10 cellular contexts compared by ENCODE assay signal in the genomic region with DNA sequence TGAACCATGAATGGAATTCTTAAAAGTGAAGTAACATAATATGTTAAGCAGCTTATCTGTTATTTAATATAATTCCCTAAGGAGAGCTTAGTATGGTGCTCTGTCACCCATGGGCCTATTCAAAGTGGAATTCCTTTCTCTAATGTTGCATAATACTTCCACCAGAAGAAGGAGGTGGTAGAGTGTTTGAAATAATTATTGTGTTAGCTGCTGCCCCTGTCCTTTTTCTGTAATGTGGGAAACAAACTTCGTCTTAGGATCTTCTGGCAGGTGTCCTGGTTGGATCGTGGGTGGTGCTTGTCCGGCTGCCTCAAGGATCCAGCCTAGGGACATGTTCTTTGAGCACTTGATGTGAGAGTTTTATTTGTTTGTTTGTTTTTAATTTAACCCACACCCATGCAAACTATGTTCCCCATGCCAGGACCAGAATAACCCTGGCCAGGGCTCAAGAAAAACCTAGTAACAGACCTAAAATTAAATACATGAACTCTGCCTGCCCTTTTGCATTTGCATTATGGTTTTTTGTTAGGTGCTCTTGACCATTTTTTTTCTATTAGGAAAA. TPM values are rescaled to one million over a fixed set of nuclear protein-coding genes. Genes with fewer than 3 reads are reported as not detected.
DNase-seq lines count a peak whose midpoint lies in the region; ATAC-seq and TF ChIP-seq lines count a peak whose summit lies in the region.
"Had no signal": no experiment of that assay in that cellular context is flagged by ENCODE, and none has a peak within 500 bp of the region (broad histone marks: within the 10 kb centered on the region; RNA-seq: fewer than 3 reads in every experiment).

No MANE protein-coding gene starts in this region.

- H3K79me2 ChIP-seq in Karpas-422 (ENCODE audit: low read length), result no peaks in the 10 kb centered on the region

- H3K4me2 ChIP-seq in Karpas-422 (ENCODE audit: low read depth, low read length, poor library complexity, severe bottlenecking), result no peak overlapping the region

- H3K9me3 ChIP-seq in Karpas-422 (ENCODE audit: low read length), result no peaks in the 10 kb centered on the region

- H3K4me3 ChIP-seq in Karpas-422 (ENCODE audit: low read length), result no peak overlapping the region

- H3K9ac ChIP-seq in Karpas-422 (ENCODE audit: low read length), result no peak overlapping the region

- H3K27me3 ChIP-seq in Karpas-422 (ENCODE audit: low read length), result no peaks in the 10 kb centered on the region

- peak; percentile 43 for ATAC-seq in esophagus mucosa
- ATAC-seq in omental fat pad (ENCODE audit: low FRiP score), result peak; percentile 21

- no peak overlapping the region for H2AFZ ChIP-seq in Karpas-422 (ENCODE audit: low read length)

- H3K27ac ChIP-seq in Karpas-422 (ENCODE audit: low read length), result no peak overlapping the region

- DNase-seq in AG20443 (ENCODE audit: low spot score), result peak; percentile 32
- peak; percentile 37 for DNase-seq in LoVo (ENCODE audit: low spot score)
- no peak for DNase-seq in omental fat pad (ENCODE audit: low spot score)
- no peak for DNase-seq in DMS114 treated with DMSO at 0.1 percent for 48 hours (lab: John Stamatoyannopoulos, UW; ENCODE audit: unreplicated experiment)
- no peak for DNase-seq in DMS153 treated with DMSO at 0.1 percent for 48 hours (lab: John Stamatoyannopoulos, UW; ENCODE audit: unreplicated experiment)
- DNase-seq in Karpas-422, result no peak
- no peak for DNase-seq in NCI-H1694 (lab: John Stamatoyannopoulos, UW)
- DNase-seq: activated gamma-delta T cell, NCI-H345 had no signal

- 0 out of 2 replicates have a peak, but pooled peaks cover 3% of the 10 kb centered on the region for H3K4me1 ChIP-seq in Karpas-422 (ENCODE audit: low read length)

- no peak for TF ChIP-seq CTCF in omental fat pad (IDR thresholded peaks at IDR 0.05)

- H3K36me3 ChIP-seq in Karpas-422 (ENCODE audit: insufficient read depth, low read length), result no peaks in the 10 kb centered on the region

- H4K20me1 ChIP-seq in Karpas-422 (ENCODE audit: insufficient read depth, low read depth, low read length), result no peaks in the 10 kb centered on the region

- H3K9me2 ChIP-seq in Karpas-422 (replicated peaks; ENCODE audit: insufficient read depth, low read length), result no peaks in the 10 kb centered on the region

RNA-seq across cellular contexts. Expression of a gene that starts 46.1 kb away (rescaled TPM):
- total RNA-seq in esophagus mucosa (42.5 TPM), omental fat pad (10 to 100 TPM in 3 of 4 donors, 1 to 10 TPM in 1; 7.5 to 20.7 (median 15.1) TPM)
- 5.9 and 14.4 TPM in 2 replicates for total RNA-seq in Karpas-422 (2014; rRNA removed; shearing (Covaris generic); ENCODE audit: low replicate concordance)

RNA-seq across cellular contexts. Expression of a gene that starts 60.0 kb away (rescaled TPM):
- total RNA-seq in esophagus mucosa, result 38.3 TPM
- 10 to 100 TPM; 16.3 to 30.6 (median 21.8) TPM for total RNA-seq in omental fat pad
- 26.8 and 42.4 TPM in 2 replicates for total RNA-seq in Karpas-422 (2014; rRNA removed; shearing (Covaris generic); ENCODE audit: low replicate concordance)

Comparison
In these comparisons a context has a peak if more than half of its experiments do, and no peak if none do; other contexts are left out.
1. DNase-seq: peak in AG20443 (single experiment) and LoVo (single experiment); none in omental fat pad (single experiment), DMS114 treated with DMSO at 0.1 percent for 48 hours (single experiment), DMS153 treated with DMSO at 0.1 percent for 48 hours (single experiment), Karpas-422 (single experiment) and NCI-H1694 (single experiment).